9 cellular contexts compared by ENCODE assay signal in genomic region chr5:170287532-170287931, GRCh38. TPM values are rescaled to one million over a fixed set of nuclear protein-coding genes. Genes with fewer than 3 reads are reported as not detected.
A peak's percentile ranks its signal among the peaks of the same experiment; 100 is the strongest.
DNase-seq lines count a peak whose midpoint lies in the region; ATAC-seq and TF ChIP-seq lines count a peak whose summit lies in the region.
"Had no signal": no experiment of that assay in that cellular context is flagged by ENCODE, and none has a peak within 500 bp of the region (broad histone marks: within the 10 kb centered on the region; RNA-seq: fewer than 3 reads in every experiment).

No MANE protein-coding gene starts in this region.

- ATAC-seq in DND-41 (ENCODE audit: insufficient read depth, low read depth): peak; percentile 31; the same call in 2 of the 3 replicates
- ATAC-seq in sciatic nerve: peak; percentile 90
- ATAC-seq in GM19324 (IDR thresholded peaks at IDR 0.05; ENCODE audit: low FRiP score, unreplicated experiment): no peak
- no peak for ATAC-seq in SK-N-SH treated with all-trans-retinoic acid at 6 μM for 48 hours

- peaks cover 52% of the 10 kb centered on the region for H3K4me1 ChIP-seq in DND-41 (ENCODE audit: insufficient read depth, low read length)
- peaks cover 92% of the 10 kb centered on the region for H3K4me1 ChIP-seq in effector memory CD4-positive, alpha-beta T cell (ENCODE audit: control insufficient read depth, insufficient read depth, low read length, poor library complexity, severe bottlenecking)

- no peak for TF ChIP-seq CTCF in DND-41 (IDR thresholded peaks at IDR 0.05; ENCODE audit: borderline replicate concordance, extremely low read depth, low read length, poor library complexity, severe bottlenecking)

- H3K9me3 ChIP-seq in DND-41 (ENCODE audit: insufficient read depth, low read length, severe bottlenecking): no peaks in the 10 kb centered on the region
- H3K9me3 ChIP-seq in effector memory CD4-positive, alpha-beta T cell (ENCODE audit: control insufficient read depth, low read length): no peaks in the 10 kb centered on the region

- H3K9ac ChIP-seq in DND-41 (ENCODE audit: low read depth, low read length): no peak overlapping the region

- H4K20me1 ChIP-seq in DND-41 (ENCODE audit: insufficient read depth, low read length): peaks cover 18% of the 10 kb centered on the region

- intact Hi-C loops in sciatic nerve (cut with DNase I): no loop called here

- no peak overlapping the region for H3K4me2 ChIP-seq in DND-41 (ENCODE audit: insufficient read depth, low read length)

- peak overlapping the region; percentile 29; the same call in 1 of the 2 replicates for H3K27ac ChIP-seq in DND-41 (ENCODE audit: low read length)
- H3K27ac ChIP-seq in effector memory CD4-positive, alpha-beta T cell (ENCODE audit: insufficient read depth, low read length, poor library complexity, severe bottlenecking): peak overlapping the region; percentile 63

- no peak overlapping the region for H3K4me3 ChIP-seq in DND-41 (ENCODE audit: low read depth in 1 of 2, low read length in 2 of 2)
- no peak overlapping the region for H3K4me3 ChIP-seq in effector memory CD4-positive, alpha-beta T cell (ENCODE audit: insufficient read depth, low read depth, low read length, poor library complexity, severe bottlenecking)

- DNase-seq in DND-41 (no peak), SIG-M5 (lab: John Stamatoyannopoulos, UW) (peak; percentile 35), sciatic nerve (ENCODE audit: low spot score) (no peak), SHP77 treated with DMSO at 0.1 percent for 48 hours (lab: John Stamatoyannopoulos, UW) (no peak)
- DNase-seq in effector memory CD4-positive, alpha-beta T cell: no peak
- DNase-seq in stimulated activated CD4-positive, alpha-beta T cell treated with anti-CD3 and anti-CD28 coated beads, Interleukin-2, amount 100 ng/mL, for 24 hours: no peak
- DNase-seq: dermis blood vessel endothelial cell had no signal

- peaks cover 90% of the 10 kb centered on the region for H3K36me3 ChIP-seq in DND-41 (ENCODE audit: insufficient read depth, low read length)
- H3K36me3 ChIP-seq in effector memory CD4-positive, alpha-beta T cell (ENCODE audit: control insufficient read depth, insufficient read depth, low read length): peaks cover 66% of the 10 kb centered on the region

- H3K27me3 ChIP-seq in DND-41 (ENCODE audit: insufficient read depth, low read length, poor library complexity): no peaks in the 10 kb centered on the region
- no peaks in the 10 kb centered on the region for H3K27me3 ChIP-seq in effector memory CD4-positive, alpha-beta T cell (replicated peaks; ENCODE audit: control insufficient read depth, insufficient read depth, low read length, poor library complexity, severe bottlenecking)

- peaks cover 81% of the 10 kb centered on the region for H3K79me2 ChIP-seq in DND-41 (ENCODE audit: insufficient read depth, low read length)

- no peak overlapping the region for H2AFZ ChIP-seq in DND-41 (ENCODE audit: low read depth, low read length)

TF ChIP-seq in SK-N-SH treated with all-trans-retinoic acid at 6 μM for 48 hours, 23 proteins besides CTCF, POLR2A, EP300 and RAD21:
- TF ChIP-seq PPARA (CRISPR knock-in tag; IDR thresholded peaks at IDR 0.05; ENCODE audit: borderline replicate concordance) (no peak), ZC3H10 (CRISPR knock-in tag; IDR thresholded peaks at IDR 0.05) (no peak), CSRNP3 (CRISPR knock-in tag; IDR thresholded peaks at IDR 0.05) (no peak), ESRRG (CRISPR knock-in tag; IDR thresholded peaks at IDR 0.05) (no peak), POU6F1 (CRISPR knock-in tag; IDR thresholded peaks at IDR 0.05; ENCODE audit: borderline replicate concordance, low read depth) (no peak), ZNF565 (CRISPR knock-in tag; conservative IDR thresholded peaks at IDR 0.05; ENCODE audit: low read depth) (no peak), ZFP3 (CRISPR knock-in tag; IDR thresholded peaks at IDR 0.05) (no peak), CREB5 (CRISPR knock-in tag; IDR thresholded peaks at IDR 0.05; ENCODE audit: low read depth) (no peak), CSDC2 (CRISPR knock-in tag; IDR thresholded peaks at IDR 0.05) (no peak), ZFP30 (CRISPR knock-in tag; IDR thresholded peaks at IDR 0.05) (no peak), ARNTL (CRISPR knock-in tag; IDR thresholded peaks at IDR 0.05; ENCODE audit: borderline replicate concordance, low read depth) (no peak), ZNF8 (CRISPR knock-in tag; IDR thresholded peaks at IDR 0.05) (no peak), BACH2 (CRISPR knock-in tag; IDR thresholded peaks at IDR 0.05; ENCODE audit: borderline replicate concordance) (no peak)
- TF ChIP-seq, protein P1, sequence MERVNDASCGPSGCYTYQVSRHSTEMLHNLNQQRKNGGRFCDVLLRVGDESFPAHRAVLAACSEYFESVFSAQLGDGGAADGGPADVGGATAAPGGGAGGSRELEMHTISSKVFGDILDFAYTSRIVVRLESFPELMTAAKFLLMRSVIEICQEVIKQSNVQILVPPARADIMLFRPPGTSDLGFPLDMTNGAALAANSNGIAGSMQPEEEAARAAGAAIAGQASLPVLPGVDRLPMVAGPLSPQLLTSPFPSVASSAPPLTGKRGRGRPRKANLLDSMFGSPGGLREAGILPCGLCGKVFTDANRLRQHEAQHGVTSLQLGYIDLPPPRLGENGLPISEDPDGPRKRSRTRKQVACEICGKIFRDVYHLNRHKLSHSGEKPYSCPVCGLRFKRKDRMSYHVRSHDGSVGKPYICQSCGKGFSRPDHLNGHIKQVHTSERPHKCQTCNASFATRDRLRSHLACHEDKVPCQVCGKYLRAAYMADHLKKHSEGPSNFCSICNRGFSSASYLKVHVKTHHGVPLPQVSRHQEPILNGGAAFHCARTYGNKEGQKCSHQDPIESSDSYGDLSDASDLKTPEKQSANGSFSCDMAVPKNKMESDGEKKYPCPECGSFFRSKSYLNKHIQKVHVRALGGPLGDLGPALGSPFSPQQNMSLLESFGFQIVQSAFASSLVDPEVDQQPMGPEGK (CRISPR knock-in tag; IDR thresholded peaks at IDR 0.05; ENCODE audit: borderline replicate concordance): no peak
- TF ChIP-seq, protein P2, sequence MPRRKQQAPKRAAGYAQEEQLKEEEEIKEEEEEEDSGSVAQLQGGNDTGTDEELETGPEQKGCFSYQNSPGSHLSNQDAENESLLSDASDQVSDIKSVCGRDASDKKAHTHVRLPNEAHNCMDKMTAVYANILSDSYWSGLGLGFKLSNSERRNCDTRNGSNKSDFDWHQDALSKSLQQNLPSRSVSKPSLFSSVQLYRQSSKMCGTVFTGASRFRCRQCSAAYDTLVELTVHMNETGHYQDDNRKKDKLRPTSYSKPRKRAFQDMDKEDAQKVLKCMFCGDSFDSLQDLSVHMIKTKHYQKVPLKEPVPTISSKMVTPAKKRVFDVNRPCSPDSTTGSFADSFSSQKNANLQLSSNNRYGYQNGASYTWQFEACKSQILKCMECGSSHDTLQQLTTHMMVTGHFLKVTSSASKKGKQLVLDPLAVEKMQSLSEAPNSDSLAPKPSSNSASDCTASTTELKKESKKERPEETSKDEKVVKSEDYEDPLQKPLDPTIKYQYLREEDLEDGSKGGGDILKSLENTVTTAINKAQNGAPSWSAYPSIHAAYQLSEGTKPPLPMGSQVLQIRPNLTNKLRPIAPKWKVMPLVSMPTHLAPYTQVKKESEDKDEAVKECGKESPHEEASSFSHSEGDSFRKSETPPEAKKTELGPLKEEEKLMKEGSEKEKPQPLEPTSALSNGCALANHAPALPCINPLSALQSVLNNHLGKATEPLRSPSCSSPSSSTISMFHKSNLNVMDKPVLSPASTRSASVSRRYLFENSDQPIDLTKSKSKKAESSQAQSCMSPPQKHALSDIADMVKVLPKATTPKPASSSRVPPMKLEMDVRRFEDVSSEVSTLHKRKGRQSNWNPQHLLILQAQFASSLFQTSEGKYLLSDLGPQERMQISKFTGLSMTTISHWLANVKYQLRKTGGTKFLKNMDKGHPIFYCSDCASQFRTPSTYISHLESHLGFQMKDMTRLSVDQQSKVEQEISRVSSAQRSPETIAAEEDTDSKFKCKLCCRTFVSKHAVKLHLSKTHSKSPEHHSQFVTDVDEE (CRISPR knock-in tag; IDR thresholded peaks at IDR 0.05): no peak

RNA-seq across cellular contexts. Expression of gene LCP2, which starts 10.0 kb away (rescaled TPM):
- 45.2 TPM for total RNA-seq in sciatic nerve

RNA-seq across cellular contexts. Expression of gene C5orf58, which starts 54.7 kb away (rescaled TPM):
- not detected for total RNA-seq in sciatic nerve
- total RNA-seq: dermis blood vessel endothelial cell had no signal

Comparison
In these comparisons a context has a peak if more than half of its experiments do, and no peak if none do; other contexts are left out.
1. ATAC-seq: peak in DND-41 (single experiment) and sciatic nerve (single experiment); none in GM19324 (single experiment) and SK-N-SH treated with all-trans-retinoic acid at 6 μM for 48 hours (single experiment).